14 cellular contexts compared by ENCODE assay signal in genomic region chr3:192930585-192930984, GRCh38.
"Had no signal": no experiment of that assay in that cellular context is flagged by ENCODE, and none has a peak within 500 bp of the region (broad histone marks: within the 10 kb centered on the region; RNA-seq: fewer than 3 reads in every experiment).

No MANE protein-coding gene starts in this region.

- H3K27ac ChIP-seq: skin epidermis had no signal

- H3K4me3 ChIP-seq: skin epidermis had no signal

- DNase-seq: activated CD4-positive, alpha-beta T cell treated with anti-CD3 and anti-CD28 coated beads, Interleukin-2, amount 50 U/mL, for 1 hour; activated CD8-positive, alpha-beta memory T cell treated with anti-CD3 and anti-CD28 coated beads for 24 hours; activated naive CD8-positive, alpha-beta T cell treated with anti-CD3 and anti-CD28 coated beads, Interleukin-2, amount 10 ng/mL, durations not matched to agents 7 days and 5 days; hippocampal formation; kidney; nucleus accumbens; posterior cingulate gyrus; right cardiac atrium; stimulated activated CD4-positive, alpha-beta T cell treated with anti-CD3 and anti-CD28 coated beads, Interleukin-4, amount 100 ng/mL, for 4 hours; stimulated activated CD8-positive, alpha-beta memory T cell treated with anti-CD3 and anti-CD28 coated beads, Interleukin-4, amount 100 ng/mL, for 48 hours; stimulated activated naive CD8-positive, alpha-beta T cell treated with anti-CD3 and anti-CD28 coated beads, Interleukin-15, Interleukin-2, amounts not matched to agents 100 U/mL and 50 U/mL, for 24 hours; trophoblast cell had no signal

- ATAC-seq: activated CD4-positive, CD25-positive, alpha-beta regulatory T cell treated with anti-CD3 and anti-CD28 coated beads, Interleukin-2, amount 50 U/mL, for 24 hours; right cardiac atrium; stimulated activated naive CD8-positive, alpha-beta T cell treated with anti-CD3 and anti-CD28 coated beads, Interleukin-15, Interleukin-2, amounts not matched to agents 100 U/mL and 50 U/mL, for 24 hours had no signal
